1 cellular context compared by ENCODE assay signal in genomic region chr12:118404876-118405521, GRCh38.
TF ChIP-seq lines count a peak whose summit lies in the region.

No MANE protein-coding gene starts in this region.

TF ChIP-seq in GM23338, 12 proteins besides CTCF, POLR2A, EP300 and RAD21 (continued from another document):
- TF ChIP-seq ZNF462 (CRISPR knock-in tag; IDR thresholded peaks at IDR 0.05) (no peak), NANOG (IDR thresholded peaks at IDR 0.05; ENCODE audit: borderline replicate concordance) (no peak), STAT1 (IDR thresholded peaks at IDR 0.05; ENCODE audit: unreplicated experiment) (no peak), CREB1 (CRISPR knock-in tag; IDR thresholded peaks at IDR 0.05; ENCODE audit: low read depth) (no peak), EZH2 (IDR thresholded peaks at IDR 0.05; ENCODE audit: low read depth, unreplicated experiment) (no peak), EZH2phosphoT487 (IDR thresholded peaks at IDR 0.05; ENCODE audit: unreplicated experiment) (no peak), ZNF331 (CRISPR knock-in tag; IDR thresholded peaks at IDR 0.05; ENCODE audit: low read depth) (no peak), REST (IDR thresholded peaks at IDR 0.05; ENCODE audit: unreplicated experiment) (no peak), POLR2AphosphoS5 (IDR thresholded peaks at IDR 0.05; ENCODE audit: low read depth) (no peak), JUNB (IDR thresholded peaks at IDR 0.05; ENCODE audit: unreplicated experiment) (no peak)
- TF ChIP-seq, protein P1, sequence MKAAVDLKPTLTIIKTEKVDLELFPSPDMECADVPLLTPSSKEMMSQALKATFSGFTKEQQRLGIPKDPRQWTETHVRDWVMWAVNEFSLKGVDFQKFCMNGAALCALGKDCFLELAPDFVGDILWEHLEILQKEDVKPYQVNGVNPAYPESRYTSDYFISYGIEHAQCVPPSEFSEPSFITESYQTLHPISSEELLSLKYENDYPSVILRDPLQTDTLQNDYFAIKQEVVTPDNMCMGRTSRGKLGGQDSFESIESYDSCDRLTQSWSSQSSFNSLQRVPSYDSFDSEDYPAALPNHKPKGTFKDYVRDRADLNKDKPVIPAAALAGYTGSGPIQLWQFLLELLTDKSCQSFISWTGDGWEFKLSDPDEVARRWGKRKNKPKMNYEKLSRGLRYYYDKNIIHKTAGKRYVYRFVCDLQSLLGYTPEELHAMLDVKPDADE (IDR thresholded peaks at IDR 0.05), result no peak
